In genomic region chr6:50096267-50096666, GRCh38 we compare ENCODE assay signal across 20 cellular contexts. TPM values are rescaled to one million over a fixed set of nuclear protein-coding genes. Genes with fewer than 3 reads are reported as not detected.
A peak's percentile ranks its signal among the peaks of the same experiment; 100 is the strongest.
DNase-seq lines count a peak whose midpoint lies in the region; ATAC-seq, FAIRE-seq and TF ChIP-seq lines count a peak whose summit lies in the region.
"Had no signal": no experiment of that assay in that cellular context is flagged by ENCODE, and none has a peak within 500 bp of the region (broad histone marks: within the 10 kb centered on the region; RNA-seq: fewer than 3 reads in every experiment).

No MANE protein-coding gene starts in this region.

- H3K36me3 ChIP-seq in adipocyte (ENCODE audit: control insufficient read depth, insufficient read depth, low read length, severe bottlenecking) (no peaks in the 10 kb centered on the region), HepG2 (replicated peaks in 1 of 2; ENCODE audit: control insufficient read depth in 1 of 2, insufficient read depth in 2 of 2, low read length in 2 of 2) (no peaks in the 10 kb centered on the region), subcutaneous abdominal adipose tissue (ENCODE audit: control insufficient read depth in 5 of 5, insufficient read depth in 5 of 5, low read length in 5 of 5) (no peaks in the 10 kb centered on the region)
- H3K36me3 ChIP-seq: BE2C had no signal

- intact Hi-C loops in HepG2 (cut with micrococcal nuclease; ENCODE audit: unreplicated experiment), result no loop called here

- no peak overlapping the region for H3K27ac ChIP-seq in HepG2 (ENCODE audit: extremely low read length, insufficient read depth, low read length)
- H3K27ac ChIP-seq in subcutaneous abdominal adipose tissue (ENCODE audit: low read depth, low read length), result peak overlapping the region; percentile 76

- H3K9me3 ChIP-seq in adipocyte (ENCODE audit: control insufficient read depth, low read length) (no peaks in the 10 kb centered on the region), HepG2 (ENCODE audit: low read length) (no peaks in the 10 kb centered on the region), subcutaneous abdominal adipose tissue (ENCODE audit: control insufficient read depth in 5 of 5, low read length in 5 of 5) (no peaks in the 10 kb centered on the region)
- H3K9me3 ChIP-seq: BE2C had no signal

- H3K9me3 Mint-ChIP-seq in glutamatergic neuron (ENCODE audit: unreplicated experiment), result no peaks in the 10 kb centered on the region
- H3K9me3 Mint-ChIP-seq: H9, IgD-negative memory B cell had no signal

- H3K4me1 Mint-ChIP-seq in glutamatergic neuron (ENCODE audit: low read depth, unreplicated experiment), result peaks cover 8% of the 10 kb centered on the region
- H3K4me1 Mint-ChIP-seq: CD4-positive, CD25-positive, alpha-beta regulatory T cell; H9; IgD-negative memory B cell had no signal

- in situ Hi-C loops in HepG2 (cut with HindIII; ENCODE audit: extremely low pct_ligation_motif_present, low pct_unique_long_range_greater_than_20kb), result no loop called here

- no peaks in the 10 kb centered on the region for H3K27me3 Mint-ChIP-seq in glutamatergic neuron (ENCODE audit: unreplicated experiment)
- H3K27me3 Mint-ChIP-seq: CD4-positive, CD25-positive, alpha-beta regulatory T cell; IgD-negative memory B cell had no signal

- H3K4me3 ChIP-seq in adipocyte (ENCODE audit: low read length), result no peak overlapping the region
- no peak overlapping the region for H3K4me3 ChIP-seq in HepG2 (replicated peaks in 1 of 3; ENCODE audit: insufficient read depth in 1 of 3, low read depth in 2 of 3, low read length in 3 of 3)
- no peak overlapping the region for H3K4me3 ChIP-seq in subcutaneous abdominal adipose tissue (ENCODE audit: low read depth in 1 of 5, low read length in 5 of 5)

- peak overlapping the region; percentile 1 for H3K27ac Mint-ChIP-seq in glutamatergic neuron (ENCODE audit: unreplicated experiment)
- H3K27ac Mint-ChIP-seq: CD4-positive, CD25-positive, alpha-beta regulatory T cell; H9; IgD-negative memory B cell had no signal

- no peak for TF ChIP-seq RAD21 in HepG2 (CRISPR knock-in tag; IDR thresholded peaks at IDR 0.05)

- TF ChIP-seq POLR2A in HepG2 (IDR thresholded peaks at IDR 0.05; ENCODE audit: insufficient read depth in 1 of 2, low read depth in 2 of 2, low read length in 2 of 2), result no peak

- no peak overlapping the region for H3K4me2 ChIP-seq in HepG2 (ENCODE audit: low read depth, low read length)

- H3K4me1 ChIP-seq in adipocyte (ENCODE audit: control insufficient read depth, insufficient read depth, low read length) (peaks cover 25% of the 10 kb centered on the region), HepG2 (ENCODE audit: insufficient read depth, low read length) (peaks cover 58% of the 10 kb centered on the region), subcutaneous abdominal adipose tissue (ENCODE audit: control insufficient read depth in 5 of 5, insufficient read depth in 5 of 5, low read length in 5 of 5) (peaks cover 0 to 19% (median 0%) of the 10 kb centered on the region in 5 donors)
- H3K4me1 ChIP-seq: BE2C had no signal

- no peak for ATAC-seq in HepG2

- H4K20me1 ChIP-seq in HepG2 (ENCODE audit: insufficient read depth, low read length), result no peaks in the 10 kb centered on the region

- CTCF ChIA-PET in HepG2 (lab: Yijun Ruan, JAX; ENCODE audit: low intra/inter-chr PET ratio, low total read pairs), result no interaction called here

- POLR2A ChIA-PET in HepG2 (lab: Yijun Ruan, JAX), result no interaction called here

- H2AFZ ChIP-seq in HepG2 (ENCODE audit: low read length), result no peak overlapping the region

- DNase-seq in adipocyte (ENCODE audit: low read depth) (no peak), glutamatergic neuron (no peak), HepG2 (ENCODE audit: low spot score) (no peak), cerebellum (ENCODE audit: low spot score) (no peak), kidney glomerular epithelial cell (lab: John Stamatoyannopoulos, UW) (no peak), COR-L47 (lab: John Stamatoyannopoulos, UW) (no peak)
- DNase-seq: ACHN; BE2C; C1 segment of cervical spinal cord; CD4-positive, CD25-positive, alpha-beta regulatory T cell; DMS153; DMS79; GDM1; GOT3; H9 had no signal

- no peaks in the 10 kb centered on the region for H3K79me2 ChIP-seq in HepG2 (ENCODE audit: insufficient read depth, low read length)

- no peak overlapping the region for H3K4me3 Mint-ChIP-seq in glutamatergic neuron (ENCODE audit: unreplicated experiment)
- H3K4me3 Mint-ChIP-seq: CD4-positive, CD25-positive, alpha-beta regulatory T cell; H9; IgD-negative memory B cell had no signal

- H3K27me3 ChIP-seq in adipocyte (replicated peaks; ENCODE audit: control insufficient read depth, insufficient read depth, low read length) (no peaks in the 10 kb centered on the region), HepG2 (ENCODE audit: control insufficient read depth in 1 of 2, insufficient read depth in 2 of 2, low read length in 2 of 2) (no peaks in the 10 kb centered on the region), subcutaneous abdominal adipose tissue (ENCODE audit: control insufficient read depth in 5 of 5, insufficient read depth in 4 of 5, low read length in 5 of 5) (no peaks in the 10 kb centered on the region)

- TF ChIP-seq EP300 in HepG2 (IDR thresholded peaks at IDR 0.05; ENCODE audit: low read depth in 2 of 2, low read length in 2 of 2) (no peak), HepG2 (CRISPR knock-in tag; IDR thresholded peaks at IDR 0.05; ENCODE audit: borderline replicate concordance) (no peak)

- no peaks in the 10 kb centered on the region for H3K36me3 Mint-ChIP-seq in glutamatergic neuron (ENCODE audit: unreplicated experiment)
- H3K36me3 Mint-ChIP-seq: CD4-positive, CD25-positive, alpha-beta regulatory T cell; IgD-negative memory B cell had no signal

- H3K9ac ChIP-seq in adipocyte (ENCODE audit: low read length) (peak overlapping the region; percentile 33), HepG2 (ENCODE audit: insufficient read depth, low read depth, low read length) (no peak overlapping the region), subcutaneous abdominal adipose tissue (ENCODE audit: low read length in 5 of 5) (no peak overlapping the region)

- TF ChIP-seq CTCF in glutamatergic neuron (IDR thresholded peaks at IDR 0.05; ENCODE audit: partially characterized antibody, unreplicated experiment) (no peak), HepG2 (CRISPR knock-in tag; IDR thresholded peaks at IDR 0.05) (no peak)

- FAIRE-seq in HepG2 (lab: Jason Lieb, UNC), result no peak
- FAIRE-seq: GM12892, GM18507 had no signal

- no TSS peak for BruUV-seq in HepG2 (replicated peaks; lab: Mats Ljungman, UMichigan)

TF ChIP-seq in HepG2, 621 proteins besides CTCF, POLR2A, EP300 and RAD21:
- TF ChIP-seq ZNF224 (CRISPR knock-in tag; IDR thresholded peaks at IDR 0.05) (no peak), KDM3A (CRISPR knock-in tag; IDR thresholded peaks at IDR 0.05; ENCODE audit: low read depth) (no peak), MIXL1 (CRISPR knock-in tag; IDR thresholded peaks at IDR 0.05) (0 out of 2 replicates have a peak, but pooled peaks have one; percentile 18), ZXDC (CRISPR knock-in tag; IDR thresholded peaks at IDR 0.05) (no peak)

RNA-seq across cellular contexts. Expression of gene DEFB112, which starts 46.5 kb away (rescaled TPM):
- total RNA-seq in glutamatergic neuron (ENCODE audit: unreplicated experiment) (not detected), HepG2 (2016; rRNA removed; fragmentation: Illumina TruSeq; extraction: Trizol) (not detected in 2 replicates), cerebellum (not detected)
- not detected in 2 replicates for total RNA-seq in HepG2 (2016; cell fraction: cytosol; rRNA removed; fragmentation: Illumina TruSeq; extraction: Trizol; ENCODE audit: low read depth)
- not detected in 2 replicates for total RNA-seq in HepG2 (2016; cell fraction: insoluble cytoplasmic fraction; rRNA removed; fragmentation: Illumina TruSeq; extraction: Trizol)
- not detected in 2 replicates for total RNA-seq in HepG2 (2016; cell fraction: membrane; rRNA removed; fragmentation: Illumina TruSeq; extraction: Trizol)
- total RNA-seq in HepG2 (2016; cell fraction: nucleus; rRNA removed; fragmentation: Illumina TruSeq; extraction: Trizol), result not detected in 2 replicates
- not detected in 2 replicates for polyA plus RNA-seq in HepG2 (2011; rRNA removed)
- not detected in 2 replicates for polyA plus RNA-seq in HepG2 (2011; cell fraction: cytosol; rRNA removed)
- not detected in 2 replicates for polyA plus RNA-seq in HepG2 (2011; cell fraction: nucleus; rRNA removed)
- not detected in 2 replicates for polyA plus RNA-seq in HepG2 (2012)
- not detected in 2 replicates for polyA plus RNA-seq in HepG2 (2016; cell fraction: cytosol; fragmentation: Illumina TruSeq; extraction: Trizol; ENCODE audit: low read depth)
- polyA plus RNA-seq in HepG2 (2016; cell fraction: insoluble cytoplasmic fraction; fragmentation: Illumina TruSeq; extraction: Trizol; ENCODE audit: low read depth), result not detected in 2 replicates
- not detected in 2 replicates for polyA plus RNA-seq in HepG2 (2016; cell fraction: membrane; fragmentation: Illumina TruSeq; extraction: Trizol; ENCODE audit: low read depth)
- polyA plus RNA-seq in HepG2 (2016; cell fraction: nucleus; fragmentation: Illumina TruSeq; extraction: Trizol; ENCODE audit: insufficient read depth, low read depth), result not detected in 2 replicates
- not detected in 2 replicates for polyA minus RNA-seq in HepG2 (2011; rRNA and poly(A)+ RNA removed; ENCODE audit: low replicate concordance)
- not detected in 2 replicates for polyA minus RNA-seq in HepG2 (2011; cell fraction: cytosol; rRNA and poly(A)+ RNA removed)
- not detected in 2 replicates for polyA minus RNA-seq in HepG2 (2011; cell fraction: nucleus; rRNA and poly(A)+ RNA removed)
- total RNA-seq: CD4-positive, CD25-positive, alpha-beta regulatory T cell; Daoy; H9 had no signal
- polyA plus RNA-seq: CD4-positive, CD25-positive, alpha-beta regulatory T cell; IgD-negative memory B cell had no signal
